ENCODE assay signal across 8 cellular contexts in genomic region chr2:73176205-73176880, GRCh38. TPM values are rescaled to one million over a fixed set of nuclear protein-coding genes. Genes with fewer than 3 reads are reported as not detected.
A peak's percentile ranks its signal among the peaks of the same experiment; 100 is the strongest.
DNase-seq lines count a peak whose midpoint lies in the region; ATAC-seq and TF ChIP-seq lines count a peak whose summit lies in the region.

No MANE protein-coding gene starts in this region.

- no peaks in the 10 kb centered on the region for H3K36me3 ChIP-seq in PC-3 (ENCODE audit: low read depth, low read length)

- H3K36me3 Mint-ChIP-seq in effector memory CD8-positive, alpha-beta T cell (ENCODE audit: insufficient read depth) = no peaks in the 10 kb centered on the region
- no peaks in the 10 kb centered on the region for H3K36me3 Mint-ChIP-seq in naive thymus-derived CD8-positive, alpha-beta T cell

- peak overlapping the region; percentile 97 for H2AFZ ChIP-seq in PC-3 (ENCODE audit: low read length)

- H3K79me2 ChIP-seq in PC-3 (ENCODE audit: low read length) = no peaks in the 10 kb centered on the region

- TF ChIP-seq CTCF in GM12865 (IDR thresholded peaks at IDR 0.05; ENCODE audit: insufficient read depth, low read depth, low read length, missing control alignments) = peak; percentile 4
- TF ChIP-seq CTCF in PC-3 (conservative IDR thresholded peaks at IDR 0.05; ENCODE audit: low read depth, low read length) = no peak
- no peak for TF ChIP-seq CTCF in GM10266 (IDR thresholded peaks at IDR 0.05; ENCODE audit: control insufficient read depth, insufficient read depth, low read depth, missing control alignments)

- no TSS peak for BruUV-seq in PC-3 (replicated peaks; lab: Mats Ljungman, UMichigan)

- CTCF ChIA-PET in PC-3 (lab: Charles Lee) = interaction anchor here (0.9 to 1.8 kb wide), 4 partner anchors 36 to 314 kb away, joined by 5 to 16 read pairs (median 12); no protein-coding TSS in a partner anchor

- H3K4me3 ChIP-seq in GM12865 (ENCODE audit: low read depth, low read length) (no peak overlapping the region; the same call in 1 of the 2 replicates), PC-3 (ENCODE audit: low read length) (peak overlapping the region; percentile 75)

- intact Hi-C loops in PC-3 (cut with micrococcal nuclease) = loop anchor here (2.0 to 5.0 kb wide), 4 partner anchors 66 to 184 kb away; partner anchors contain the start of gene SFXN5

- H3K4me3 Mint-ChIP-seq in effector memory CD8-positive, alpha-beta T cell = peak overlapping the region; percentile 90 to 93
- peak overlapping the region; percentile 85 to 95 (median 93) for H3K4me3 Mint-ChIP-seq in naive thymus-derived CD8-positive, alpha-beta T cell

- H3K4me1 ChIP-seq in PC-3 (ENCODE audit: insufficient read depth, low read length) = peaks cover 22% of the 10 kb centered on the region

- H3K27ac Mint-ChIP-seq in effector memory CD8-positive, alpha-beta T cell = peak overlapping the region in 1 of 2 donors; percentile 75
- peak overlapping the region in 2 of 10 donors; percentile 53 to 79 for H3K27ac Mint-ChIP-seq in naive thymus-derived CD8-positive, alpha-beta T cell

- no peaks in the 10 kb centered on the region for H3K9me2 ChIP-seq in PC-3 (replicated peaks; ENCODE audit: low read length)

- ATAC-seq in PC-3 (peak; percentile 6), HG02610 (IDR thresholded peaks at IDR 0.05; ENCODE audit: unreplicated experiment) (no peak)
- no peak for ATAC-seq in effector memory CD8-positive, alpha-beta T cell (replicated peaks)
- peak in 1 of 2 donors; percentile 16 for ATAC-seq in naive thymus-derived CD8-positive, alpha-beta T cell

- H3K27me3 ChIP-seq in PC-3 (ENCODE audit: low read length) = peaks cover 27% of the 10 kb centered on the region

- H3K4me2 ChIP-seq in PC-3 (ENCODE audit: low read length) = peak overlapping the region; percentile 97

- no peak overlapping the region for H3K27ac ChIP-seq in PC-3 (ENCODE audit: low read length)

- H3K9ac ChIP-seq in PC-3 (ENCODE audit: low read length) = peak overlapping the region; percentile 46; the same call in 1 of the 2 replicates

- H4K20me1 ChIP-seq in PC-3 (ENCODE audit: low read length) = no peaks in the 10 kb centered on the region

- POLR2A ChIA-PET in PC-3 (lab: Charles Lee; ENCODE audit: unreplicated experiment) = interaction anchor here (0.6 kb wide), 1 partner anchor 182 kb away, joined by 3 read pairs; no protein-coding TSS in a partner anchor
- POLR2A ChIA-PET in naive thymus-derived CD8-positive, alpha-beta T cell (lab: Charles Lee) = interaction anchor here (0.6 to 2.5 kb wide), 5 partner anchors 27 to 106 kb away, joined by 3 to 11 read pairs (median 5); partner anchors contain the start of genes CCT7 and SMYD5

- no peaks in the 10 kb centered on the region for H3K9me3 ChIP-seq in PC-3 (ENCODE audit: low read length)

- peaks cover 29 to 38% of the 10 kb centered on the region in 2 donors for H3K27me3 Mint-ChIP-seq in effector memory CD8-positive, alpha-beta T cell
- peaks cover 20 to 74% (median 40%) of the 10 kb centered on the region in 5 donors for H3K27me3 Mint-ChIP-seq in naive thymus-derived CD8-positive, alpha-beta T cell

- H3K9me3 Mint-ChIP-seq in effector memory CD8-positive, alpha-beta T cell = no peaks in the 10 kb centered on the region
- H3K9me3 Mint-ChIP-seq in naive thymus-derived CD8-positive, alpha-beta T cell = no peaks in the 10 kb centered on the region

- peaks cover 14 to 16% of the 10 kb centered on the region in 2 donors for H3K4me1 Mint-ChIP-seq in effector memory CD8-positive, alpha-beta T cell (ENCODE audit: low read depth in 2 of 2)
- H3K4me1 Mint-ChIP-seq in naive thymus-derived CD8-positive, alpha-beta T cell = peaks cover 8 to 18% (median 16%) of the 10 kb centered on the region in 4 donors

- DNase-seq in GM12865 (ENCODE audit: low read depth) (peak; percentile 35), PC-3 (no peak), NCI-H345 (lab: John Stamatoyannopoulos, UW) (no peak), GM10266 (ENCODE audit: extremely low spot score) (no peak), MV-4-11 (lab: John Stamatoyannopoulos, UW) (no peak)
- no peak for DNase-seq in effector memory CD8-positive, alpha-beta T cell
- DNase-seq in naive thymus-derived CD8-positive, alpha-beta T cell = peak in 1 of 10 donors; percentile 15

- H3F3A ChIP-seq in PC-3 (ENCODE audit: low read length, unreplicated experiment) = no peaks in the 10 kb centered on the region

RNA-seq across cellular contexts. Expression of gene NOTO, which starts 26.0 kb away (rescaled TPM):
- total RNA-seq in PC-3 (2014; rRNA removed) = 0.07 TPM in 1 of 2 replicates, not detected in the other
- not detected for total RNA-seq in naive thymus-derived CD8-positive, alpha-beta T cell
- polyA plus RNA-seq in naive thymus-derived CD8-positive, alpha-beta T cell = not detected

RNA-seq across cellular contexts. Expression of gene SMYD5, which starts 37.7 kb away (rescaled TPM):
- 47.1 and 49.4 TPM in 2 replicates for total RNA-seq in PC-3 (2014; rRNA removed)
- 10 to 100 TPM; 51.2 to 56.3 TPM for total RNA-seq in naive thymus-derived CD8-positive, alpha-beta T cell
- 10 to 100 TPM; 22.7 to 28.3 (median 25.3) TPM for polyA plus RNA-seq in naive thymus-derived CD8-positive, alpha-beta T cell

RNA-seq across cellular contexts. Expression of gene PRADC1, which starts 56.7 kb away (rescaled TPM):
- 62.5 and 65.7 TPM in 2 replicates for total RNA-seq in PC-3 (2014; rRNA removed)
- 10 to 100 TPM in 1 of 2 experiments, 1 to 10 TPM in 1; 7.8 to 10.7 TPM for total RNA-seq in naive thymus-derived CD8-positive, alpha-beta T cell
- polyA plus RNA-seq in naive thymus-derived CD8-positive, alpha-beta T cell = 10 to 100 TPM; 26.1 to 38.8 (median 27.6) TPM

RNA-seq across cellular contexts. Expression of gene CCT7, which starts 57.8 kb away (rescaled TPM):
- 517 and 538 TPM in 2 replicates for total RNA-seq in PC-3 (2014; rRNA removed)
- total RNA-seq in naive thymus-derived CD8-positive, alpha-beta T cell = 100 to 1,000 TPM; 206 to 217 TPM
- 100 to 1,000 TPM; 294 to 306 (median 299) TPM for polyA plus RNA-seq in naive thymus-derived CD8-positive, alpha-beta T cell
